Comparison of ENCODE assay signal across 24 cellular contexts in the genomic region with DNA sequence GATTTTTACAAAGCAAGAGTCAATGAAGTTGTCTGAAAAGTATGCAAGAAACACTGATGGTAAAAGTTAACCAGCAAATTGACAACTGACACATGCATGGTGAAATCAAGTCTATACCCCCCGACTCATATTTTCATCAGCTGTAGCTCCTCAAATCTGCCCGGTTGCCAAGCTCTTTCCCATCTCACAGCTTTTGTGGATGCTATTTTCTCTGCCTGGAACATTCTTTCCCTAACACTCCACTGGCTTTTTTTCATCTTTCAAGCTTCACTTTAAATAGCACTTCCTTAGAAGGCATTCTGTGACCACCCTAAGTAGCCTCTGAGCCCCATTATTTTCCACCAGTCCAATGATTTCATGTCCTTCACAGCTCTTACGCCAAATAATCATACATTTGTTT. TPM values are rescaled to one million over a fixed set of nuclear protein-coding genes. Genes with fewer than 3 reads are reported as not detected.
DNase-seq lines count a peak whose midpoint lies in the region; ATAC-seq and TF ChIP-seq lines count a peak whose summit lies in the region.
"Had no signal": no experiment of that assay in that cellular context is flagged by ENCODE, and none has a peak within 500 bp of the region (broad histone marks: within the 10 kb centered on the region; RNA-seq: fewer than 3 reads in every experiment).

No MANE protein-coding gene starts in this region.

- no peaks in the 10 kb centered on the region for H3K4me1 Mint-ChIP-seq in nephron progenitor cell
- no peaks in the 10 kb centered on the region for H3K4me1 Mint-ChIP-seq in MCF 10A (ENCODE audit: insufficient read depth, unreplicated experiment)

- H3K9me3 ChIP-seq in right atrium auricular region = no peaks in the 10 kb centered on the region
- H3K9me3 ChIP-seq: BE2C; BLaER1 treated with 17β-estradiol and CSF1 and Interleukin-3, amounts not matched to agents 10 nM and 100 nM had no signal

- peaks cover 5% of the 10 kb centered on the region for H3K36me3 ChIP-seq in right atrium auricular region

- peaks cover 89% of the 10 kb centered on the region for H3K36me3 Mint-ChIP-seq in nephron progenitor cell (ENCODE audit: low read depth)
- H3K36me3 Mint-ChIP-seq in MCF 10A (ENCODE audit: insufficient read depth, unreplicated experiment) = peaks cover 19% of the 10 kb centered on the region

- DNase-seq in Right ventricle myocardium superior = no peak
- DNase-seq in right atrium auricular region (ENCODE audit: low spot score) = no peak
- DNase-seq in left ventricle myocardium superior = no peak
- DNase-seq in Right ventricle myocardium inferior (ENCODE audit: missing footprints) = no peak
- no peak for DNase-seq in nephron progenitor cell
- DNase-seq in NCI-H1436 treated with DMSO at 0.1 percent for 48 hours (lab: John Stamatoyannopoulos, UW) = no peak
- no peak for DNase-seq in RPMI8226
- DNase-seq in MCF 10A (ENCODE audit: unreplicated experiment) = no peak
- DNase-seq: ACHN; AML-193; BE2C; CD4-positive, alpha-beta T cell; CD8-positive, alpha-beta memory T cell; DMS 273 treated with DMSO at 0.1 percent for 48 hours; DMS79; EL; GDM1; GM23248; H7; HCEC 1CT had no signal

- no peak overlapping the region for H3K4me3 ChIP-seq in right atrium auricular region
- H3K4me3 ChIP-seq: BLaER1 treated with 17β-estradiol and CSF1 and Interleukin-3, amounts not matched to agents 10 nM and 100 nM; GM12878; GM23248 had no signal

- intact Hi-C loops in Right ventricle myocardium superior (cut with DNase I) = no loop called here
- intact Hi-C loops in left ventricle myocardium superior (cut with micrococcal nuclease) = no loop called here
- intact Hi-C loops in Right ventricle myocardium inferior (cut with DNase I) = no loop called here
- intact Hi-C loops in MCF 10A (cut with micrococcal nuclease) = no loop called here

- CTCF ChIA-PET in MCF 10A (lab: Yijun Ruan, JAX) = no interaction called here

- no peak overlapping the region for H3K4me3 Mint-ChIP-seq in nephron progenitor cell
- no peak overlapping the region for H3K4me3 Mint-ChIP-seq in MCF 10A (ENCODE audit: unreplicated experiment)
- H3K4me3 Mint-ChIP-seq: CD14-positive monocyte; CD4-positive, alpha-beta T cell; CD8-positive, alpha-beta memory T cell had no signal

- POLR2A ChIA-PET in MCF 10A (lab: Yijun Ruan, JAX) = interaction anchor here (1.4 kb wide), 1 partner anchor 18 kb away, joined by 3 read pairs; the partner anchor contains the start of gene NBAS

- H3K27me3 Mint-ChIP-seq in nephron progenitor cell (ENCODE audit: low read depth, poor library complexity) = no peaks in the 10 kb centered on the region
- H3K27me3 Mint-ChIP-seq in MCF 10A (ENCODE audit: insufficient read depth, unreplicated experiment) = no peaks in the 10 kb centered on the region
- H3K27me3 Mint-ChIP-seq: CD4-positive, alpha-beta T cell had no signal

- H3K9me3 Mint-ChIP-seq in nephron progenitor cell (peaks cover 22% of the 10 kb centered on the region), MCF 10A (ENCODE audit: unreplicated experiment) (no peaks in the 10 kb centered on the region)
- H3K9me3 Mint-ChIP-seq: CD4-positive, alpha-beta T cell; CD8-positive, alpha-beta memory T cell had no signal

- no peaks in the 10 kb centered on the region for H3K27me3 ChIP-seq in right atrium auricular region
- H3K27me3 ChIP-seq: BE2C; BLaER1 treated with 17β-estradiol and CSF1 and Interleukin-3, amounts not matched to agents 10 nM and 100 nM had no signal

- TF ChIP-seq CTCF in right atrium auricular region (IDR thresholded peaks at IDR 0.05) (no peak), nephron progenitor cell (IDR thresholded peaks at IDR 0.05) (no peak), MCF 10A (IDR thresholded peaks at IDR 0.05; ENCODE audit: unreplicated experiment) (no peak)

- peak; percentile 55 for ATAC-seq in Right ventricle myocardium superior (ENCODE audit: poor library complexity)
- ATAC-seq in left ventricle myocardium superior = peak; percentile 46
- ATAC-seq in Right ventricle myocardium inferior = no peak
- ATAC-seq: GM12878 had no signal

- H3K27ac Mint-ChIP-seq in nephron progenitor cell (peak overlapping the region; percentile 14), MCF 10A (ENCODE audit: low read depth, unreplicated experiment) (no peak overlapping the region)
- H3K27ac Mint-ChIP-seq: CD14-positive monocyte; CD4-positive, alpha-beta T cell had no signal

- H3K27ac ChIP-seq in right atrium auricular region = no peak overlapping the region
- H3K27ac ChIP-seq: 22Rv1; BLaER1 treated with 17β-estradiol and CSF1 and Interleukin-3, amounts not matched to agents 10 nM and 100 nM; GM23248 had no signal

- BruUV-seq in MCF 10A (replicated peaks; lab: Mats Ljungman, UMichigan) = no TSS peak

- H3K4me1 ChIP-seq in right atrium auricular region = no peaks in the 10 kb centered on the region

RNA-seq across cellular contexts. Expression of gene NBAS, which starts 18.1 kb away (rescaled TPM):
- total RNA-seq in Right ventricle myocardium superior = 60.7 TPM
- 10 to 100 TPM; 31.1 to 39.1 TPM for total RNA-seq in right atrium auricular region
- total RNA-seq in left ventricle myocardium superior = 64.4 TPM
- total RNA-seq in Right ventricle myocardium inferior = 60.2 TPM
- 46.4 and 55.6 TPM in 2 replicates for total RNA-seq in MCF 10A (2022)

RNA-seq across cellular contexts. Expression of gene DDX1, which starts 48.6 kb away (rescaled TPM):
- total RNA-seq in Right ventricle myocardium superior = 155 TPM
- 10 to 100 TPM; 60.1 to 75.9 TPM for total RNA-seq in right atrium auricular region
- total RNA-seq in left ventricle myocardium superior = 167 TPM
- 142 TPM for total RNA-seq in Right ventricle myocardium inferior
- 97.8 and 119 TPM in 2 replicates for total RNA-seq in MCF 10A (2022)
